ENCODE assay signal across 1 cellular context in the genomic region with DNA sequence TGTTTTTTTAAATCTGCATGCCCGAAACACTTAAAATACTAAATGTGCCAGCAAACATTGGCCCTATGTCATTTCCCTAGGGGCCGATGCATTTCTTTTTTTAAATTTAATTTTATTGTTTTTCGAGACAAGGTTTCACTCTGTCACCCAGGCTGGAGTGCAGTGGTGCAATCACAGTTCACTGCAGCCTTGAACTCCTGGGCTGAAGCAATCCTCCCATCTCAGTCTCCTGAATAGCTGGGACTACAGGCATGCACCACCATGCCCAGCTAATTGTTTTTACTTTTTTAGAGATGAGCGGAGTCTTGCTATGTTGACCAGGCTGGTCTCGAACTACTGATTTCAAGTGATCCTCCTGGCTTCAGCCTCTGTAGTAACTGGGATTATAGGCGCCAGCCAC.
TF ChIP-seq lines count a peak whose summit lies in the region.

No MANE protein-coding gene starts in this region.

TF ChIP-seq in HepG2, 621 proteins besides CTCF, POLR2A, EP300 and RAD21:
- peak; percentile 81 for TF ChIP-seq CEBPG (CRISPR knock-in tag; IDR thresholded peaks at IDR 0.05)
- TF ChIP-seq PTBP1 (IDR thresholded peaks at IDR 0.05; ENCODE audit: low read depth, low read length, poor library complexity, severe bottlenecking), result no peak
- no peak for TF ChIP-seq KLF11 (CRISPR knock-in tag; IDR thresholded peaks at IDR 0.05)
- TF ChIP-seq ZNF841 (CRISPR knock-in tag; IDR thresholded peaks at IDR 0.05; ENCODE audit: borderline replicate concordance), result no peak
- TF ChIP-seq, protein P1, sequence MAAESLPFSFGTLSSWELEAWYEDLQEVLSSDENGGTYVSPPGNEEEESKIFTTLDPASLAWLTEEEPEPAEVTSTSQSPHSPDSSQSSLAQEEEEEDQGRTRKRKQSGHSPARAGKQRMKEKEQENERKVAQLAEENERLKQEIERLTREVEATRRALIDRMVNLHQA (CRISPR knock-in tag; IDR thresholded peaks at IDR 0.05), result no peak
- TF ChIP-seq, protein P2, sequence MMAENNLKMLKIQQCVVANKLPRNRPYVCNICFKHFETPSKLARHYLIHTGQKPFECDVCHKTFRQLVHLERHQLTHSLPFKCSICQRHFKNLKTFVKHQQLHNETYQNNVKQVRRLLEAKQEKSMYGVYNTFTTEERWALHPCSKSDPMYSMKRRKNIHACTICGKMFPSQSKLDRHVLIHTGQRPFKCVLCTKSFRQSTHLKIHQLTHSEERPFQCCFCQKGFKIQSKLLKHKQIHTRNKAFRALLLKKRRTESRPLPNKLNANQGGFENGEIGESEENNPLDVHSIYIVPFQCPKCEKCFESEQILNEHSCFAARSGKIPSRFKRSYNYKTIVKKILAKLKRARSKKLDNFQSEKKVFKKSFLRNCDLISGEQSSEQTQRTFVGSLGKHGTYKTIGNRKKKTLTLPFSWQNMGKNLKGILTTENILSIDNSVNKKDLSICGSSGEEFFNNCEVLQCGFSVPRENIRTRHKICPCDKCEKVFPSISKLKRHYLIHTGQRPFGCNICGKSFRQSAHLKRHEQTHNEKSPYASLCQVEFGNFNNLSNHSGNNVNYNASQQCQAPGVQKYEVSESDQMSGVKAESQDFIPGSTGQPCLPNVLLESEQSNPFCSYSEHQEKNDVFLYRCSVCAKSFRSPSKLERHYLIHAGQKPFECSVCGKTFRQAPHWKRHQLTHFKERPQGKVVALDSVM (CRISPR knock-in tag; IDR thresholded peaks at IDR 0.05), result peak; percentile 52; the same call in 1 of the 2 replicates
- TF ChIP-seq RARA (CRISPR knock-in tag; IDR thresholded peaks at IDR 0.05), result peak; percentile 93
- peak; percentile 65 for TF ChIP-seq HNF4A (CRISPR knock-in tag; IDR thresholded peaks at IDR 0.05)
- TF ChIP-seq SOX6 (IDR thresholded peaks at IDR 0.05), result no peak
- peak; percentile 24; the same call in 1 of the 2 replicates for TF ChIP-seq SOX6 (CRISPR knock-in tag; IDR thresholded peaks at IDR 0.05)
- no peak for TF ChIP-seq ZFP37 (CRISPR knock-in tag; IDR thresholded peaks at IDR 0.05; ENCODE audit: borderline replicate concordance)
- TF ChIP-seq, protein P3, sequence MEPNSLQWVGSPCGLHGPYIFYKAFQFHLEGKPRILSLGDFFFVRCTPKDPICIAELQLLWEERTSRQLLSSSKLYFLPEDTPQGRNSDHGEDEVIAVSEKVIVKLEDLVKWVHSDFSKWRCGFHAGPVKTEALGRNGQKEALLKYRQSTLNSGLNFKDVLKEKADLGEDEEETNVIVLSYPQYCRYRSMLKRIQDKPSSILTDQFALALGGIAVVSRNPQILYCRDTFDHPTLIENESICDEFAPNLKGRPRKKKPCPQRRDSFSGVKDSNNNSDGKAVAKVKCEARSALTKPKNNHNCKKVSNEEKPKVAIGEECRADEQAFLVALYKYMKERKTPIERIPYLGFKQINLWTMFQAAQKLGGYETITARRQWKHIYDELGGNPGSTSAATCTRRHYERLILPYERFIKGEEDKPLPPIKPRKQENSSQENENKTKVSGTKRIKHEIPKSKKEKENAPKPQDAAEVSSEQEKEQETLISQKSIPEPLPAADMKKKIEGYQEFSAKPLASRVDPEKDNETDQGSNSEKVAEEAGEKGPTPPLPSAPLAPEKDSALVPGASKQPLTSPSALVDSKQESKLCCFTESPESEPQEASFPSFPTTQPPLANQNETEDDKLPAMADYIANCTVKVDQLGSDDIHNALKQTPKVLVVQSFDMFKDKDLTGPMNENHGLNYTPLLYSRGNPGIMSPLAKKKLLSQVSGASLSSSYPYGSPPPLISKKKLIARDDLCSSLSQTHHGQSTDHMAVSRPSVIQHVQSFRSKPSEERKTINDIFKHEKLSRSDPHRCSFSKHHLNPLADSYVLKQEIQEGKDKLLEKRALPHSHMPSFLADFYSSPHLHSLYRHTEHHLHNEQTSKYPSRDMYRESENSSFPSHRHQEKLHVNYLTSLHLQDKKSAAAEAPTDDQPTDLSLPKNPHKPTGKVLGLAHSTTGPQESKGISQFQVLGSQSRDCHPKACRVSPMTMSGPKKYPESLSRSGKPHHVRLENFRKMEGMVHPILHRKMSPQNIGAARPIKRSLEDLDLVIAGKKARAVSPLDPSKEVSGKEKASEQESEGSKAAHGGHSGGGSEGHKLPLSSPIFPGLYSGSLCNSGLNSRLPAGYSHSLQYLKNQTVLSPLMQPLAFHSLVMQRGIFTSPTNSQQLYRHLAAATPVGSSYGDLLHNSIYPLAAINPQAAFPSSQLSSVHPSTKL (CRISPR knock-in tag; IDR thresholded peaks at IDR 0.05), result peak; percentile 33; the same call in 1 of the 2 replicates
- TF ChIP-seq RXRB (CRISPR knock-in tag; IDR thresholded peaks at IDR 0.05; ENCODE audit: borderline replicate concordance), result 0 out of 2 replicates have a peak, but pooled peaks have one; percentile 24
- peak; percentile 49; the same call in 1 of the 2 replicates for TF ChIP-seq ZNF121 (CRISPR knock-in tag; IDR thresholded peaks at IDR 0.05)
- TF ChIP-seq ZNF672 (CRISPR knock-in tag; IDR thresholded peaks at IDR 0.05), result no peak
- peak; percentile 75 for TF ChIP-seq CEBPB (IDR thresholded peaks at IDR 0.05; ENCODE audit: borderline replicate concordance, low read depth, low read length)
- no peak for TF ChIP-seq ARHGAP35 (CRISPR knock-in tag; IDR thresholded peaks at IDR 0.05; ENCODE audit: borderline replicate concordance)
- TF ChIP-seq RXRA (CRISPR knock-in tag; IDR thresholded peaks at IDR 0.05), result peak; percentile 71; the same call in 1 of the 2 replicates
- 0 out of 2 replicates have a peak, but pooled peaks have one; percentile 20 for TF ChIP-seq NCOR1 (IDR thresholded peaks at IDR 0.05; ENCODE audit: borderline replicate concordance, low read length)
